16 cellular contexts compared by ENCODE assay signal in genomic region chr5:32627219-32627880, GRCh38. TPM values are rescaled to one million over a fixed set of nuclear protein-coding genes. Genes with fewer than 3 reads are reported as not detected.
DNase-seq lines count a peak whose midpoint lies in the region; TF ChIP-seq lines count a peak whose summit lies in the region.
"Had no signal": no experiment of that assay in that cellular context is flagged by ENCODE, and none has a peak within 500 bp of the region (broad histone marks: within the 10 kb centered on the region; RNA-seq: fewer than 3 reads in every experiment).

No MANE protein-coding gene starts in this region.

- H3K36me3 ChIP-seq in SK-N-SH (replicated peaks in 1 of 2; ENCODE audit: control insufficient read depth in 1 of 2, insufficient read depth in 2 of 2, low read length in 1 of 2) (no peaks in the 10 kb centered on the region), esophagus muscularis mucosa (no peaks in the 10 kb centered on the region)

- DNase-seq in EH (ENCODE audit: low read depth), result peak; percentile 48
- DNase-seq in SK-N-SH, result no peak
- DNase-seq in esophagus muscularis mucosa (ENCODE audit: extremely low spot score), result peak; percentile 72
- peak; percentile 53 for DNase-seq in osteocyte (ENCODE audit: extremely low spot score, unreplicated experiment)
- DNase-seq in UCSD-AML1 (lab: John Stamatoyannopoulos, UW; ENCODE audit: unreplicated experiment), result no peak
- no peak for DNase-seq in activated CD4-positive, alpha-beta T cell treated with anti-CD3 and anti-CD28 coated beads, Interleukin-2, amount 10 ng/mL, durations not matched to agents 24 days and 14 days
- DNase-seq in coronary artery (ENCODE audit: low spot score), result no peak
- DNase-seq: C1 segment of cervical spinal cord; CD8-positive, alpha-beta memory T cell; H7; Karpas-422; NCI-H1436; NCI-H1930; NCI-H345 had no signal

- POLR2A ChIA-PET in SK-N-SH (lab: Yijun Ruan, JAX), result no interaction called here

- no peaks in the 10 kb centered on the region for H3K27me3 Mint-ChIP-seq in osteocyte (ENCODE audit: unreplicated experiment)
- no peaks in the 10 kb centered on the region for H3K27me3 Mint-ChIP-seq in activated CD4-positive, alpha-beta T cell treated with anti-CD3 and anti-CD28 coated beads, Interleukin-2, amount 10 ng/mL, durations not matched to agents 24 days and 14 days

- H3K9ac ChIP-seq in SK-N-SH, result no peak overlapping the region

- no peak overlapping the region for H3K4me3 ChIP-seq in SK-N-SH (ENCODE audit: low read depth in 2 of 2, low read length in 1 of 2)
- H3K4me3 ChIP-seq in esophagus muscularis mucosa, result no peak overlapping the region
- H3K4me3 ChIP-seq in coronary artery, result no peak overlapping the region
- H3K4me3 ChIP-seq: PC-9 had no signal

- H3K4me3 Mint-ChIP-seq in osteocyte (ENCODE audit: unreplicated experiment), result no peak overlapping the region
- no peak overlapping the region for H3K4me3 Mint-ChIP-seq in activated CD4-positive, alpha-beta T cell treated with anti-CD3 and anti-CD28 coated beads, Interleukin-2, amount 10 ng/mL, durations not matched to agents 24 days and 14 days
- H3K4me3 Mint-ChIP-seq: CD8-positive, alpha-beta memory T cell had no signal

- TF ChIP-seq EP300 in SK-N-SH (IDR thresholded peaks at IDR 0.05; ENCODE audit: borderline replicate concordance in 1 of 2, low read depth in 1 of 2, low read length in 1 of 2) (no peak), esophagus muscularis mucosa (IDR thresholded peaks at IDR 0.05) (no peak)

- H3F3A ChIP-seq in SK-N-SH (replicated peaks; ENCODE audit: insufficient read depth), result peaks cover 7% of the 10 kb centered on the region

- H4K20me1 ChIP-seq in SK-N-SH (ENCODE audit: insufficient read depth), result no peaks in the 10 kb centered on the region

- H3K27me3 ChIP-seq in SK-N-SH (ENCODE audit: insufficient read depth) (no peaks in the 10 kb centered on the region), esophagus muscularis mucosa (no peaks in the 10 kb centered on the region)

- CTCF ChIA-PET in SK-N-SH (lab: Yijun Ruan, JAX), result interaction anchor here (1.5 kb wide), 1 partner anchor 15 kb away, joined by 5 read pairs; no protein-coding TSS in a partner anchor

- intact Hi-C loops in esophagus muscularis mucosa (cut with DNase I), result no loop called here
- intact Hi-C loops in activated CD4-positive, alpha-beta T cell treated with anti-CD3 and anti-CD28 coated beads, Interleukin-2, amount 10 ng/mL, durations not matched to agents 24 days and 14 days (cut with micrococcal nuclease), result no loop called here

- no peaks in the 10 kb centered on the region for H3K9me3 ChIP-seq in SK-N-SH
- H3K9me3 ChIP-seq in esophagus muscularis mucosa, result no peaks in the 10 kb centered on the region

- no peak for TF ChIP-seq RAD21 in SK-N-SH (IDR thresholded peaks at IDR 0.05; ENCODE audit: low read length)

- no peaks in the 10 kb centered on the region for H3K9me3 Mint-ChIP-seq in osteocyte (ENCODE audit: unreplicated experiment)
- H3K9me3 Mint-ChIP-seq in activated CD4-positive, alpha-beta T cell treated with anti-CD3 and anti-CD28 coated beads, Interleukin-2, amount 10 ng/mL, durations not matched to agents 24 days and 14 days, result no peaks in the 10 kb centered on the region
- H3K9me3 Mint-ChIP-seq: CD8-positive, alpha-beta memory T cell had no signal

- TF ChIP-seq CTCF in SK-N-SH (IDR thresholded peaks at IDR 0.05) (no peak), esophagus muscularis mucosa (IDR thresholded peaks at IDR 0.05) (no peak), osteocyte (IDR thresholded peaks at IDR 0.05) (no peak), coronary artery (IDR thresholded peaks at IDR 0.05) (no peak)

- no peaks in the 10 kb centered on the region for H3K9me2 ChIP-seq in SK-N-SH

- H3K4me1 ChIP-seq in SK-N-SH (ENCODE audit: control insufficient read depth in 1 of 2, insufficient read depth in 2 of 2, low read depth in 1 of 2, low read length in 1 of 2), result peaks cover 8 to 9% of the 10 kb centered on the region in 2 experiments; a peak in 2 of 4 replicates
- peaks cover 0 to 7% (median 0%) of the 10 kb centered on the region in 4 donors for H3K4me1 ChIP-seq in esophagus muscularis mucosa

- H3K27ac ChIP-seq in SK-N-SH (ENCODE audit: low read depth in 2 of 2, low read length in 1 of 2), result 0 out of 4 replicates have a peak overlapping the region, but pooled peaks of 1 of the 2 experiments have one; percentile 21
- H3K27ac ChIP-seq in esophagus muscularis mucosa (replicated peaks in 1 of 4), result no peak overlapping the region
- peak overlapping the region in 1 of 2 donors; percentile 78 for H3K27ac ChIP-seq in coronary artery
- H3K27ac ChIP-seq: PC-9, RWPE1 had no signal

- H3K79me2 ChIP-seq in SK-N-SH (ENCODE audit: insufficient read depth), result no peaks in the 10 kb centered on the region

- no peak overlapping the region for H2AFZ ChIP-seq in SK-N-SH (ENCODE audit: low read depth)
- H2AFZ ChIP-seq: PC-9 had no signal

- no peaks in the 10 kb centered on the region for H3K36me3 Mint-ChIP-seq in osteocyte (ENCODE audit: unreplicated experiment)
- no peaks in the 10 kb centered on the region for H3K36me3 Mint-ChIP-seq in activated CD4-positive, alpha-beta T cell treated with anti-CD3 and anti-CD28 coated beads, Interleukin-2, amount 10 ng/mL, durations not matched to agents 24 days and 14 days (ENCODE audit: low read depth)
- H3K36me3 Mint-ChIP-seq: CD8-positive, alpha-beta memory T cell had no signal

- no peak for TF ChIP-seq POLR2A in esophagus muscularis mucosa (IDR thresholded peaks at IDR 0.05; ENCODE audit: low read depth)

- H3K4me2 ChIP-seq in SK-N-SH, result 0 out of 2 replicates have a peak overlapping the region, but pooled peaks have one; percentile 4
- H3K4me2 ChIP-seq: PC-9 had no signal

- 85% methylated on average over 5 of the region's 5 CpGs for WGBS in SK-N-SH (ENCODE audit: low lambda C conversion rate)
- WGBS in esophagus muscularis mucosa, result 88% methylated on average over 5 of the region's 5 CpGs

- no peak overlapping the region for H3K27ac Mint-ChIP-seq in osteocyte (ENCODE audit: unreplicated experiment)
- H3K27ac Mint-ChIP-seq in activated CD4-positive, alpha-beta T cell treated with anti-CD3 and anti-CD28 coated beads, Interleukin-2, amount 10 ng/mL, durations not matched to agents 24 days and 14 days, result no peak overlapping the region
- H3K27ac Mint-ChIP-seq: CD8-positive, alpha-beta memory T cell had no signal

- peaks cover 12% of the 10 kb centered on the region for H3K4me1 Mint-ChIP-seq in osteocyte (ENCODE audit: unreplicated experiment)
- H3K4me1 Mint-ChIP-seq in activated CD4-positive, alpha-beta T cell treated with anti-CD3 and anti-CD28 coated beads, Interleukin-2, amount 10 ng/mL, durations not matched to agents 24 days and 14 days, result no peaks in the 10 kb centered on the region
- H3K4me1 Mint-ChIP-seq: CD8-positive, alpha-beta memory T cell had no signal

TF ChIP-seq in SK-N-SH, 30 proteins besides CTCF, POLR2A, EP300 and RAD21:
- TF ChIP-seq REST (IDR thresholded peaks at IDR 0.05; ENCODE audit: low read depth, low read length) (peak; percentile 75; the same call in 1 of the 2 replicates), ELF1 (IDR thresholded peaks at IDR 0.05) (no peak)

RNA-seq across cellular contexts. Expression of gene SUB1, which starts 42.0 kb away (rescaled TPM):
- polyA plus RNA-seq in SK-N-SH (2012; rRNA removed), result 50.8 and 55.4 TPM in 2 replicates
- polyA plus RNA-seq in SK-N-SH (2012; cell fraction: cytosol; rRNA removed), result 77.3 and 209 TPM in 2 replicates
- polyA plus RNA-seq in SK-N-SH (2012; cell fraction: nucleus; rRNA removed), result 17.9 and 39.8 TPM in 2 replicates
- total RNA-seq in esophagus muscularis mucosa, result 100 to 1,000 TPM in 1 of 4 donors, 10 to 100 TPM in 3; 66.4 to 154 (median 90.1) TPM
- total RNA-seq in osteocyte, result 191 and 202 TPM in 2 replicates
- total RNA-seq in activated CD4-positive, alpha-beta T cell treated with anti-CD3 and anti-CD28 coated beads, Interleukin-2, amount 10 ng/mL, durations not matched to agents 24 days and 14 days, result 403 and 404 TPM in 2 replicates

Comparison
In these comparisons a context has a peak if more than half of its experiments do, and no peak if none do; other contexts are left out.
1. DNase-seq: peak in EH (single experiment), esophagus muscularis mucosa (single experiment) and osteocyte (single experiment); none in SK-N-SH (single experiment), UCSD-AML1 (single experiment), activated CD4-positive, alpha-beta T cell treated with anti-CD3 and anti-CD28 coated beads, Interleukin-2, amount 10 ng/mL, durations not matched to agents 24 days and 14 days (single experiment) and coronary artery (single experiment).